In the genomic region with DNA sequence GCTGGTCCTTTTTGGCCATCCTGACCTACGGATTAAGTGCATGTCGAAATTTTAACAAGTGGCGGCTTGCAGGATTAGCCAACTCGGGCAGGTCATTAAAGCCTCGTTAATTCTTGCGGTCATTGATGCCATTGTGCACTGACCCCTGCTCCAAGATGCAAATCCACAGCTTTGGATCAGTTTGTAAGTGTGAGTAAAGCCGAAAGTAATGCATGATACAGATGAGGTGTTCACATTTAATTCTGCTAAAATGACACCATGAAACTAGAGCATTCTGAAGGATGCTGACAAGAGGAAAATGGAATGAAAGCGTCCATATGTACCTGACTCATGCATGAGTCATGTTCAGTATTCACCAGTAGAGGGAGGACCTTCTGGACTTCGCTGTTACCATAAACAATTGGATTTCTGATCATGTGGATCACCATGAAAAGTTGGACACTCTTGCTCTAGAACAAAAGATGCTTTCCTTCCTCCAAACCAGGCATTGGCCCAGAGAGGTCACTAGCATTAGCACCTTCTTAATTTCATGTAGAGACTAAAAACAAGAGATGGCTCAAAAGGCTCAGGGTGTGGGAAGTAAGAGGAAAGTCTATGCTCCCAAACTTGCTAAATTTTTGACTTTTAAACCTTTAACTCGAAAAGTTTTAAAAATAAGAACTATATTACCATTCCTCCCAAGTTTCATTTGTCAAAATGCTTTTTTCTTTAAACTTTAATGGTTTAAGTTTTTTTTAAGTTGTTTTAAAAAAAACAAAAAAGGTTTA, we compare ENCODE assay signal across 1 cellular context.
TF ChIP-seq lines count a peak whose summit lies in the region.

No MANE protein-coding gene starts in this region.

TF ChIP-seq in K562, 482 proteins besides CTCF, POLR2A, EP300 and RAD21 (continued from another document and continues in another):
- TF ChIP-seq, protein P1, sequence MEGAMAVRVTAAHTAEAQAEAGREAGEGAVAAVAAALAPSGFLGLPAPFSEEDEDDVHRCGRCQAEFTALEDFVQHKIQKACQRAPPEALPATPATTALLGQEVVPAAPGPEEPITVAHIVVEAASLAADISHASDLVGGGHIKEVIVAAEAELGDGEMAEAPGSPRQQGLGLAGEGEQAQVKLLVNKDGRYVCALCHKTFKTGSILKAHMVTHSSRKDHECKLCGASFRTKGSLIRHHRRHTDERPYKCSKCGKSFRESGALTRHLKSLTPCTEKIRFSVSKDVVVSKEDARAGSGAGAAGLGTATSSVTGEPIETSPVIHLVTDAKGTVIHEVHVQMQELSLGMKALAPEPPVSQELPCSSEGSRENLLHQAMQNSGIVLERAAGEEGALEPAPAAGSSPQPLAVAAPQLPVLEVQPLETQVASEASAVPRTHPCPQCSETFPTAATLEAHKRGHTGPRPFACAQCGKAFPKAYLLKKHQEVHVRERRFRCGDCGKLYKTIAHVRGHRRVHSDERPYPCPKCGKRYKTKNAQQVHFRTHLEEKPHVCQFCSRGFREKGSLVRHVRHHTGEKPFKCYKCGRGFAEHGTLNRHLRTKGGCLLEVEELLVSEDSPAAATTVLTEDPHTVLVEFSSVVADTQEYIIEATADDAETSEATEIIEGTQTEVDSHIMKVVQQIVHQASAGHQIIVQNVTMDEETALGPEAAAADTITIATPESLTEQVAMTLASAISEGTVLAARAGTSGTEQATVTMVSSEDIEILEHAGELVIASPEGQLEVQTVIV (CRISPR knock-in tag; IDR thresholded peaks at IDR 0.05; ENCODE audit: borderline replicate concordance): no peak
- TF ChIP-seq MTA3 (IDR thresholded peaks at IDR 0.05; ENCODE audit: borderline replicate concordance) (no peak), NFE2 (IDR thresholded peaks at IDR 0.05; ENCODE audit: low read depth) (peak; percentile 68), CHD1 (IDR thresholded peaks at IDR 0.05; ENCODE audit: low read length) (no peak), ATF7 (IDR thresholded peaks at IDR 0.05) (0 out of 2 replicates have a peak, but pooled peaks have one; percentile 30), MAFK (IDR thresholded peaks at IDR 0.05; ENCODE audit: low read length) (peak; percentile 72), JUNB (CRISPR knock-in tag; conservative IDR thresholded peaks at IDR 0.05) (peak; percentile 80), FOXA1 (IDR thresholded peaks at IDR 0.05; ENCODE audit: borderline replicate concordance) (no peak), ZNF76 (CRISPR knock-in tag; IDR thresholded peaks at IDR 0.05; ENCODE audit: borderline replicate concordance) (no peak), SMC3 (conservative IDR thresholded peaks at IDR 0.05; ENCODE audit: insufficient read depth, low read depth, low read length) (peak; percentile 35; the same call in 1 of the 2 replicates), SMARCB1 (IDR thresholded peaks at IDR 0.05; ENCODE audit: insufficient read length, low read depth) (no peak), JUND (IDR thresholded peaks at IDR 0.05; ENCODE audit: borderline replicate concordance, low read depth, low read length) (peak; percentile 90), JUND (tag; IDR thresholded peaks at IDR 0.05; ENCODE audit: borderline replicate concordance, low read depth, low read length) (peak; percentile 95), WHSC1 (IDR thresholded peaks at IDR 0.05; ENCODE audit: low read length) (no peak), RBM25 (IDR thresholded peaks at IDR 0.05; ENCODE audit: low read depth, low read length, severe bottlenecking) (no peak), MYC (IDR thresholded peaks at IDR 0.05; ENCODE audit: low read depth, low read length) (0 out of 2 replicates have a peak, but pooled peaks have one; percentile 18), MYC (CRISPR knock-in tag; IDR thresholded peaks at IDR 0.05; ENCODE audit: borderline replicate concordance, low read depth) (no peak), MAFG (tag; conservative IDR thresholded peaks at IDR 0.05) (peak; percentile 80), ZEB2 (IDR thresholded peaks at IDR 0.05) (no peak), RCOR1 (IDR thresholded peaks at IDR 0.05; ENCODE audit: borderline replicate concordance in 1 of 2, low read depth in 2 of 2, low read length in 2 of 2) (peak in 1 of 2 experiments; percentile 36; a peak in 1 of 4 replicates), SLC30A9 (CRISPR knock-in tag; IDR thresholded peaks at IDR 0.05) (no peak), ZNF197 (CRISPR knock-in tag; IDR thresholded peaks at IDR 0.05; ENCODE audit: low read depth) (no peak), FOXK2 (conservative IDR thresholded peaks at IDR 0.05 in 1 of 2, IDR thresholded peaks at IDR 0.05 in 1 of 2; ENCODE audit: low read depth in 2 of 2) (peak; percentile 49 to 52; a peak in 3 of 4 replicates), SIRT6 (IDR thresholded peaks at IDR 0.05; ENCODE audit: low read depth, low read length) (no peak), POLR2AphosphoS2 (IDR thresholded peaks at IDR 0.05; ENCODE audit: low read length) (no peak), ZNF717 (CRISPR knock-in tag; IDR thresholded peaks at IDR 0.05) (no peak), MAFF (IDR thresholded peaks at IDR 0.05; ENCODE audit: low read length) (peak; percentile 35; the same call in 1 of the 2 replicates), JUN (IDR thresholded peaks at IDR 0.05; ENCODE audit: borderline replicate concordance, low read depth, low read length) (peak; percentile 85), JUN (CRISPR knock-in tag; IDR thresholded peaks at IDR 0.05; ENCODE audit: borderline replicate concordance) (no peak), BRD9 (IDR thresholded peaks at IDR 0.05; ENCODE audit: low read depth, partially characterized antibody) (no peak), DPF2 (IDR thresholded peaks at IDR 0.05) (0 out of 2 replicates have a peak, but pooled peaks have one; percentile 32), HDAC3 (IDR thresholded peaks at IDR 0.05; ENCODE audit: borderline replicate concordance, partially characterized antibody) (no peak), FOS (IDR thresholded peaks at IDR 0.05; ENCODE audit: extremely low read depth, insufficient read length) (peak; percentile 46), FOSL1 (tag; conservative IDR thresholded peaks at IDR 0.05) (peak; percentile 97), ZKSCAN1 (IDR thresholded peaks at IDR 0.05; ENCODE audit: low read depth, low read length) (no peak), PRMT5 (CRISPR knock-in tag; IDR thresholded peaks at IDR 0.05) (no peak)
- TF ChIP-seq, protein P2, sequence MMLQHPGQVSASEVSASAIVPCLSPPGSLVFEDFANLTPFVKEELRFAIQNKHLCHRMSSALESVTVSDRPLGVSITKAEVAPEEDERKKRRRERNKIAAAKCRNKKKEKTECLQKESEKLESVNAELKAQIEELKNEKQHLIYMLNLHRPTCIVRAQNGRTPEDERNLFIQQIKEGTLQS (IDR thresholded peaks at IDR 0.05): peak; percentile 92
- TF ChIP-seq, protein P2 (CRISPR knock-in tag; conservative IDR thresholded peaks at IDR 0.05): peak; percentile 72
- TF ChIP-seq, protein P3, sequence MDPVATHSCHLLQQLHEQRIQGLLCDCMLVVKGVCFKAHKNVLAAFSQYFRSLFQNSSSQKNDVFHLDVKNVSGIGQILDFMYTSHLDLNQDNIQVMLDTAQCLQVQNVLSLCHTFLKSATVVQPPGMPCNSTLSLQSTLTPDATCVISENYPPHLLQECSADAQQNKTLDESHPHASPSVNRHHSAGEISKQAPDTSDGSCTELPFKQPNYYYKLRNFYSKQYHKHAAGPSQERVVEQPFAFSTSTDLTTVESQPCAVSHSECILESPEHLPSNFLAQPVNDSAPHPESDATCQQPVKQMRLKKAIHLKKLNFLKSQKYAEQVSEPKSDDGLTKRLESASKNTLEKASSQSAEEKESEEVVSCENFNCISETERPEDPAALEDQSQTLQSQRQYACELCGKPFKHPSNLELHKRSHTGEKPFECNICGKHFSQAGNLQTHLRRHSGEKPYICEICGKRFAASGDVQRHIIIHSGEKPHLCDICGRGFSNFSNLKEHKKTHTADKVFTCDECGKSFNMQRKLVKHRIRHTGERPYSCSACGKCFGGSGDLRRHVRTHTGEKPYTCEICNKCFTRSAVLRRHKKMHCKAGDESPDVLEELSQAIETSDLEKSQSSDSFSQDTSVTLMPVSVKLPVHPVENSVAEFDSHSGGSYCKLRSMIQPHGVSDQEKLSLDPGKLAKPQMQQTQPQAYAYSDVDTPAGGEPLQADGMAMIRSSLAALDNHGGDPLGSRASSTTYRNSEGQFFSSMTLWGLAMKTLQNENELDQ (CRISPR knock-in tag; IDR thresholded peaks at IDR 0.05; ENCODE audit: borderline replicate concordance): no peak
- TF ChIP-seq, protein P4, sequence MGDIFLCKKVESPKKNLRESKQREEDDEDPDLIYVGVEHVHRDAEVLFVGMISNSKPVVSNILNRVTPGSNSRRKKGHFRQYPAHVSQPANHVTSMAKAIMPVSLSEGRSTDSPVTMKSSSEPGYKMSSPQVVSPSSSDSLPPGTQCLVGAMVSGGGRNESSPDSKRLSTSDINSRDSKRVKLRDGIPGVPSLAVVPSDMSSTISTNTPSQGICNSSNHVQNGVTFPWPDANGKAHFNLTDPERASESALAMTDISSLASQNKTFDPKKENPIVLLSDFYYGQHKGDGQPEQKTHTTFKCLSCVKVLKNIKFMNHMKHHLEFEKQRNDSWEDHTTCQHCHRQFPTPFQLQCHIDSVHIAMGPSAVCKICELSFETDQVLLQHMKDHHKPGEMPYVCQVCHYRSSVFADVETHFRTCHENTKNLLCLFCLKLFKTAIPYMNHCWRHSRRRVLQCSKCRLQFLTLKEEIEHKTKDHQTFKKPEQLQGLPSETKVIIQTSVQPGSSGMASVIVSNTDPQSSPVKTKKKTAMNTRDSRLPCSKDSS (IDR thresholded peaks at IDR 0.05; ENCODE audit: low read depth, partially characterized antibody): no peak
- TF ChIP-seq, protein P5, sequence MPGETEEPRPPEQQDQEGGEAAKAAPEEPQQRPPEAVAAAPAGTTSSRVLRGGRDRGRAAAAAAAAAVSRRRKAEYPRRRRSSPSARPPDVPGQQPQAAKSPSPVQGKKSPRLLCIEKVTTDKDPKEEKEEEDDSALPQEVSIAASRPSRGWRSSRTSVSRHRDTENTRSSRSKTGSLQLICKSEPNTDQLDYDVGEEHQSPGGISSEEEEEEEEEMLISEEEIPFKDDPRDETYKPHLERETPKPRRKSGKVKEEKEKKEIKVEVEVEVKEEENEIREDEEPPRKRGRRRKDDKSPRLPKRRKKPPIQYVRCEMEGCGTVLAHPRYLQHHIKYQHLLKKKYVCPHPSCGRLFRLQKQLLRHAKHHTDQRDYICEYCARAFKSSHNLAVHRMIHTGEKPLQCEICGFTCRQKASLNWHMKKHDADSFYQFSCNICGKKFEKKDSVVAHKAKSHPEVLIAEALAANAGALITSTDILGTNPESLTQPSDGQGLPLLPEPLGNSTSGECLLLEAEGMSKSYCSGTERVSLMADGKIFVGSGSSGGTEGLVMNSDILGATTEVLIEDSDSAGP (CRISPR knock-in tag; IDR thresholded peaks at IDR 0.05): no peak
- TF ChIP-seq, protein P6, sequence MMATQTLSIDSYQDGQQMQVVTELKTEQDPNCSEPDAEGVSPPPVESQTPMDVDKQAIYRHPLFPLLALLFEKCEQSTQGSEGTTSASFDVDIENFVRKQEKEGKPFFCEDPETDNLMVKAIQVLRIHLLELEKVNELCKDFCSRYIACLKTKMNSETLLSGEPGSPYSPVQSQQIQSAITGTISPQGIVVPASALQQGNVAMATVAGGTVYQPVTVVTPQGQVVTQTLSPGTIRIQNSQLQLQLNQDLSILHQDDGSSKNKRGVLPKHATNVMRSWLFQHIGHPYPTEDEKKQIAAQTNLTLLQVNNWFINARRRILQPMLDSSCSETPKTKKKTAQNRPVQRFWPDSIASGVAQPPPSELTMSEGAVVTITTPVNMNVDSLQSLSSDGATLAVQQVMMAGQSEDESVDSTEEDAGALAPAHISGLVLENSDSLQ (IDR thresholded peaks at IDR 0.05): no peak
- TF ChIP-seq, protein P7, sequence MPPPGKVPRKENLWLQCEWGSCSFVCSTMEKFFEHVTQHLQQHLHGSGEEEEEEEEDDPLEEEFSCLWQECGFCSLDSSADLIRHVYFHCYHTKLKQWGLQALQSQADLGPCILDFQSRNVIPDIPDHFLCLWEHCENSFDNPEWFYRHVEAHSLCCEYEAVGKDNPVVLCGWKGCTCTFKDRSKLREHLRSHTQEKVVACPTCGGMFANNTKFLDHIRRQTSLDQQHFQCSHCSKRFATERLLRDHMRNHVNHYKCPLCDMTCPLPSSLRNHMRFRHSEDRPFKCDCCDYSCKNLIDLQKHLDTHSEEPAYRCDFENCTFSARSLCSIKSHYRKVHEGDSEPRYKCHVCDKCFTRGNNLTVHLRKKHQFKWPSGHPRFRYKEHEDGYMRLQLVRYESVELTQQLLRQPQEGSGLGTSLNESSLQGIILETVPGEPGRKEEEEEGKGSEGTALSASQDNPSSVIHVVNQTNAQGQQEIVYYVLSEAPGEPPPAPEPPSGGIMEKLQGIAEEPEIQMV (tag; conservative IDR thresholded peaks at IDR 0.05; ENCODE audit: low read depth): no peak
- TF ChIP-seq, protein P8, sequence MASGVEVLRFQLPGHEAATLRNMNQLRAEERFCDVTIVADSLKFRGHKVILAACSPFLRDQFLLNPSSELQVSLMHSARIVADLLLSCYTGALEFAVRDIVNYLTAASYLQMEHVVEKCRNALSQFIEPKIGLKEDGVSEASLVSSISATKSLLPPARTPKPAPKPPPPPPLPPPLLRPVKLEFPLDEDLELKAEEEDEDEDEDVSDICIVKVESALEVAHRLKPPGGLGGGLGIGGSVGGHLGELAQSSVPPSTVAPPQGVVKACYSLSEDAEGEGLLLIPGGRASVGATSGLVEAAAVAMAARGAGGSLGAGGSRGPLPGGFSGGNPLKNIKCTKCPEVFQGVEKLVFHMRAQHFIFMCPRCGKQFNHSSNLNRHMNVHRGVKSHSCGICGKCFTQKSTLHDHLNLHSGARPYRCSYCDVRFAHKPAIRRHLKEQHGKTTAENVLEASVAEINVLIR (CRISPR knock-in tag; IDR thresholded peaks at IDR 0.05): no peak
- TF ChIP-seq, protein P9, sequence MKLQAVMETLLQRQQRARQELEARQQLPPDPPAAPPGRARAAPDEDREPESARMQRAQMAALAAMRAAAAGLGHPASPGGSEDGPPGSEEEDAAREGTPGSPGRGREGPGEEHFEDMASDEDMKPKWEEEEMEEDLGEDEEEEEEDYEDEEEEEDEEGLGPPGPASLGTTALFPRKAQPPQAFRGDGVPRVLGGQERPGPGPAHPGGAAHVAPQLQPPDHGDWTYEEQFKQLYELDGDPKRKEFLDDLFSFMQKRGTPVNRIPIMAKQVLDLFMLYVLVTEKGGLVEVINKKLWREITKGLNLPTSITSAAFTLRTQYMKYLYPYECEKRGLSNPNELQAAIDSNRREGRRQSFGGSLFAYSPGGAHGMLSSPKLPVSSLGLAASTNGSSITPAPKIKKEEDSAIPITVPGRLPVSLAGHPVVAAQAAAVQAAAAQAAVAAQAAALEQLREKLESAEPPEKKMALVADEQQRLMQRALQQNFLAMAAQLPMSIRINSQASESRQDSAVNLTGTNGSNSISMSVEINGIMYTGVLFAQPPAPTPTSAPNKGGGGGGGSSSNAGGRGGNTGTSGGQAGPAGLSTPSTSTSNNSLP (IDR thresholded peaks at IDR 0.05; ENCODE audit: borderline replicate concordance, low read depth, low read length): 0 out of 2 replicates have a peak, but pooled peaks have one; percentile 18
